In genomic region chr12:45986646-45987338, GRCh38 we compare ENCODE assay signal across 10 cellular contexts. TPM values are rescaled to one million over a fixed set of nuclear protein-coding genes. Genes with fewer than 3 reads are reported as not detected.
A peak's percentile ranks its signal among the peaks of the same experiment; 100 is the strongest.
DNase-seq lines count a peak whose midpoint lies in the region; ATAC-seq lines count a peak whose summit lies in the region.
"Had no signal": no experiment of that assay in that cellular context is flagged by ENCODE, and none has a peak within 500 bp of the region (broad histone marks: within the 10 kb centered on the region; RNA-seq: fewer than 3 reads in every experiment).

No MANE protein-coding gene starts in this region.

- ATAC-seq in GM21576 (IDR thresholded peaks at IDR 0.05; ENCODE audit: unreplicated experiment) = no peak

- peaks cover 3% of the 10 kb centered on the region for H3K36me3 Mint-ChIP-seq in IgD-negative memory B cell
- H3K36me3 Mint-ChIP-seq in activated T-helper 1 cell treated with anti-CD3 and anti-CD28 coated beads, Interleukin-12 subunit alpha, Interleukin-12 subunit beta, Interleukin-2, Interleukin-4 antibody, amounts not matched to agents 30 ng/mL and 10 ng/mL and 1 ng/mL, durations not matched to agents 14 hours and 24 hours and 36 hours (ENCODE audit: low read depth) = peaks cover 35% of the 10 kb centered on the region

- no peaks in the 10 kb centered on the region for H3K9me3 Mint-ChIP-seq in IgD-negative memory B cell
- H3K9me3 Mint-ChIP-seq in activated T-helper 1 cell treated with anti-CD3 and anti-CD28 coated beads, Interleukin-12 subunit alpha, Interleukin-12 subunit beta, Interleukin-2, Interleukin-4 antibody, amounts not matched to agents 30 ng/mL and 10 ng/mL and 1 ng/mL, durations not matched to agents 14 hours and 24 hours and 36 hours = no peaks in the 10 kb centered on the region

- H3K27ac Mint-ChIP-seq in IgD-negative memory B cell = peak overlapping the region; percentile 94 to 98 (median 95)
- peak overlapping the region; percentile 60 for H3K27ac Mint-ChIP-seq in activated T-helper 1 cell treated with anti-CD3 and anti-CD28 coated beads, Interleukin-12 subunit alpha, Interleukin-12 subunit beta, Interleukin-2, Interleukin-4 antibody, amounts not matched to agents 30 ng/mL and 10 ng/mL and 1 ng/mL, durations not matched to agents 14 hours and 24 hours and 36 hours

- peak overlapping the region; percentile 72 to 98 (median 79) for H3K4me3 Mint-ChIP-seq in IgD-negative memory B cell
- peak overlapping the region; percentile 3 for H3K4me3 Mint-ChIP-seq in activated T-helper 1 cell treated with anti-CD3 and anti-CD28 coated beads, Interleukin-12 subunit alpha, Interleukin-12 subunit beta, Interleukin-2, Interleukin-4 antibody, amounts not matched to agents 30 ng/mL and 10 ng/mL and 1 ng/mL, durations not matched to agents 14 hours and 24 hours and 36 hours

- intact Hi-C loops in activated T-helper 1 cell treated with anti-CD3 and anti-CD28 coated beads, Interleukin-12 subunit alpha, Interleukin-12 subunit beta, Interleukin-2, Interleukin-4 antibody, amounts not matched to agents 30 ng/mL and 10 ng/mL and 1 ng/mL, durations not matched to agents 14 hours and 24 hours and 36 hours (cut with micrococcal nuclease) = loop anchor here (5.0 to 10.0 kb wide), 2 partner anchors 94 to 468 kb away; no protein-coding TSS in a partner anchor

- H3K27me3 Mint-ChIP-seq in IgD-negative memory B cell = no peaks in the 10 kb centered on the region
- no peaks in the 10 kb centered on the region for H3K27me3 Mint-ChIP-seq in activated T-helper 1 cell treated with anti-CD3 and anti-CD28 coated beads, Interleukin-12 subunit alpha, Interleukin-12 subunit beta, Interleukin-2, Interleukin-4 antibody, amounts not matched to agents 30 ng/mL and 10 ng/mL and 1 ng/mL, durations not matched to agents 14 hours and 24 hours and 36 hours (ENCODE audit: insufficient read depth)
- H3K27me3 Mint-ChIP-seq: activated naive CD8-positive, alpha-beta T cell treated with anti-CD3 and anti-CD28 coated beads, Interleukin-2, amount 10 ng/mL, durations not matched to agents 7 days and 5 days had no signal

- DNase-seq in CMK (ENCODE audit: low read depth) = peak; percentile 54
- DNase-seq in activated T-helper 1 cell treated with anti-CD3 and anti-CD28 coated beads, Interleukin-12 subunit alpha, Interleukin-12 subunit beta, Interleukin-2, Interleukin-4 antibody, amounts not matched to agents 30 ng/mL and 10 ng/mL and 1 ng/mL, durations not matched to agents 14 hours and 24 hours and 36 hours (ENCODE audit: low spot score) = no peak
- DNase-seq in myocyte (ENCODE audit: low read depth) = peak; percentile 26
- no peak for DNase-seq in amygdala (lab: John Stamatoyannopoulos, UW)
- no peak for DNase-seq in COLO668 (lab: John Stamatoyannopoulos, UW; ENCODE audit: unreplicated experiment)
- no peak for DNase-seq in activated CD8-positive, alpha-beta memory T cell treated with anti-CD3 and anti-CD28 coated beads, Interleukin-2, amount 50 U/mL, for 4 hours
- DNase-seq: activated naive CD8-positive, alpha-beta T cell treated with anti-CD3 and anti-CD28 coated beads, Interleukin-2, amount 10 ng/mL, durations not matched to agents 7 days and 5 days; SHP77 treated with DMSO at 0.1 percent for 48 hours had no signal

- peaks cover 56 to 72% (median 64%) of the 10 kb centered on the region in 3 donors for H3K4me1 Mint-ChIP-seq in IgD-negative memory B cell
- H3K4me1 Mint-ChIP-seq in activated T-helper 1 cell treated with anti-CD3 and anti-CD28 coated beads, Interleukin-12 subunit alpha, Interleukin-12 subunit beta, Interleukin-2, Interleukin-4 antibody, amounts not matched to agents 30 ng/mL and 10 ng/mL and 1 ng/mL, durations not matched to agents 14 hours and 24 hours and 36 hours (ENCODE audit: low read depth) = peaks cover 74% of the 10 kb centered on the region

RNA-seq across cellular contexts. Expression of gene SCAF11, which starts 3.6 kb away (rescaled TPM):
- polyA plus RNA-seq in IgD-negative memory B cell = 123 TPM
- 125 and 131 TPM in 2 replicates for total RNA-seq in activated T-helper 1 cell treated with anti-CD3 and anti-CD28 coated beads, Interleukin-12 subunit alpha, Interleukin-12 subunit beta, Interleukin-2, Interleukin-4 antibody, amounts not matched to agents 30 ng/mL and 10 ng/mL and 1 ng/mL, durations not matched to agents 14 hours and 24 hours and 36 hours
- 106 and 120 TPM in 2 replicates for total RNA-seq in myocyte
- polyA plus RNA-seq in myocyte (2012) = 31.4 TPM

Comparison
In these comparisons a context has a peak if more than half of its experiments do, and no peak if none do; other contexts are left out.
1. DNase-seq: peak in CMK (single experiment) and myocyte (single experiment); none in activated T-helper 1 cell treated with anti-CD3 and anti-CD28 coated beads, Interleukin-12 subunit alpha, Interleukin-12 subunit beta, Interleukin-2, Interleukin-4 antibody, amounts not matched to agents 30 ng/mL and 10 ng/mL and 1 ng/mL, durations not matched to agents 14 hours and 24 hours and 36 hours (single experiment), amygdala (0 of 56), COLO668 (single experiment) and activated CD8-positive, alpha-beta memory T cell treated with anti-CD3 and anti-CD28 coated beads, Interleukin-2, amount 50 U/mL, for 4 hours (single experiment).